Comparison of ENCODE assay signal across 11 cellular contexts in the genomic region with DNA sequence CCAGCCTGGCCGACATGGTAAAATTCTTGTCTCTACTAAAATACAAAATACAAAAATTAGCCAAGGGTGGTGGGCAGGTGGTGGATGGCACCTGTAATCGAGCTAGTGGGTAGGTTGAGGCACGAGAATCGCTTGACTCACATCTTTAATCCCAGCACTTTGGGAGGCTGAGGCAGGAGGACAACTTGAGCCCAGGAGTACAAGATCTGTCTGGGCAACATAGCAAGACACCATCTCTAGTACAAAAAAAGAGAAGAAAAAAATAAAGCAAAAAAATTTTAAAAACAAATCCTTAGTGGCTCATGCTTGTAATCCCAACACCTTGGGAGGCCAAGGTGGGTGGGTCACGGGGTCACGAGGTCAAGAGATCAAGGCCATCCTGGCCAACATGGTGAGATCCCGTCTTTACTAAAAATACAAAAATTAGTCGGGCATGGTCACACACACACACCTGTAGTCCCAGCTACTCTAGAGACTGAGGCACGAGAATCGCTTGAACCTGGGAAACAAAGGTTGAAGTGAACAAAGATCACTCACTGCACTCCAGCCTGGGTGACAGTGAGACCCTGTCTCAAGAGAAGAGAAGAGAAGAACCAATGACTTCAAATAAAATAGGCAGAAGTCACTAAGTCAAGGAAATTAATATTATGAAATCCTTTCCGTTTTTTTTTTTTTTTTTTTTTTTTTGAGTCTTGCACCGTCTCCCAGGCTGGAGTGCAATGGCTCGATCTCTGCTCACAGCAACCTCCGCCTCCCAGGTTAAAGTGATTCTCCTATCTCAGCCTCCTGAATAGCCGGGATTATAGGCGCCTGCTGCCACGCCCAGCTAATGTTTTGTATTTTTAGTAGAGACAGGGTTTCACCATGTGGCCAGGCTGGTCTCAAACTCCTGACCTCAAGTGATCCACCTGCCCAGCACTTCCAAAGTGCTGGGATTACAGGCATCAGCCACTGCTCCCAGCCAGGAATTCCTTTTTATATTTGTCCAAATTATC. TPM values are rescaled to one million over a fixed set of nuclear protein-coding genes. Genes with fewer than 3 reads are reported as not detected.
A peak's percentile ranks its signal among the peaks of the same experiment; 100 is the strongest.
DNase-seq lines count a peak whose midpoint lies in the region; ATAC-seq and TF ChIP-seq lines count a peak whose summit lies in the region.
"Had no signal": no experiment of that assay in that cellular context is flagged by ENCODE, and none has a peak within 500 bp of the region (broad histone marks: within the 10 kb centered on the region; RNA-seq: fewer than 3 reads in every experiment).

No MANE protein-coding gene starts in this region.

- no peak overlapping the region for H3K4me3 Mint-ChIP-seq in activated CD8-positive, alpha-beta memory T cell treated with anti-CD3 and anti-CD28 coated beads, Interleukin-2, amount 10 ng/mL, durations not matched to agents 7 days and 5 days
- peak overlapping the region; percentile 47 for H3K4me3 Mint-ChIP-seq in activated naive CD8-positive, alpha-beta T cell treated with anti-CD3 and anti-CD28 coated beads, Interleukin-2, amount 10 ng/mL, durations not matched to agents 7 days and 5 days

- ATAC-seq in activated CD8-positive, alpha-beta memory T cell treated with anti-CD3 and anti-CD28 coated beads, Interleukin-2, amount 10 ng/mL, durations not matched to agents 7 days and 5 days: no peak
- ATAC-seq in activated naive CD8-positive, alpha-beta T cell treated with anti-CD3 and anti-CD28 coated beads, Interleukin-2, amount 10 ng/mL, durations not matched to agents 7 days and 5 days (ENCODE audit: low read depth): no peak
- ATAC-seq in thoracic aorta (ENCODE audit: insufficient number of reproducible peaks, low FRiP score, low read depth) (no peak), HG03095 (IDR thresholded peaks at IDR 0.05; ENCODE audit: unreplicated experiment) (no peak), GM21619 (IDR thresholded peaks at IDR 0.05; ENCODE audit: unreplicated experiment) (no peak)

- no peaks in the 10 kb centered on the region for H3K9me3 Mint-ChIP-seq in activated CD8-positive, alpha-beta memory T cell treated with anti-CD3 and anti-CD28 coated beads, Interleukin-2, amount 10 ng/mL, durations not matched to agents 7 days and 5 days (ENCODE audit: low read depth)
- no peaks in the 10 kb centered on the region for H3K9me3 Mint-ChIP-seq in activated naive CD8-positive, alpha-beta T cell treated with anti-CD3 and anti-CD28 coated beads, Interleukin-2, amount 10 ng/mL, durations not matched to agents 7 days and 5 days

- H3K4me1 ChIP-seq in liver (ENCODE audit: control insufficient read depth in 4 of 4, insufficient read depth in 4 of 4, low read length in 3 of 4): peaks cover 5 to 33% (median 18%) of the 10 kb centered on the region in 4 donors
- peaks cover 56 to 75% of the 10 kb centered on the region in 2 donors for H3K4me1 ChIP-seq in thoracic aorta (ENCODE audit: control insufficient read depth in 1 of 2, low read depth in 2 of 2)

- no peaks in the 10 kb centered on the region for H3K27me3 ChIP-seq in liver (ENCODE audit: control insufficient read depth in 4 of 4, insufficient read depth in 4 of 4, low read length in 3 of 4)
- H3K27me3 ChIP-seq in thoracic aorta (replicated peaks; ENCODE audit: insufficient read depth): no peaks in the 10 kb centered on the region

- H3K27me3 Mint-ChIP-seq in activated CD8-positive, alpha-beta memory T cell treated with anti-CD3 and anti-CD28 coated beads, Interleukin-2, amount 10 ng/mL, durations not matched to agents 7 days and 5 days: no peaks in the 10 kb centered on the region
- no peaks in the 10 kb centered on the region for H3K27me3 Mint-ChIP-seq in activated naive CD8-positive, alpha-beta T cell treated with anti-CD3 and anti-CD28 coated beads, Interleukin-2, amount 10 ng/mL, durations not matched to agents 7 days and 5 days

- H3K9me3 ChIP-seq in liver (ENCODE audit: control insufficient read depth in 4 of 4, low read length in 3 of 4) (no peaks in the 10 kb centered on the region), thoracic aorta (no peaks in the 10 kb centered on the region)

- H3K27ac ChIP-seq in liver (ENCODE audit: low read depth in 1 of 2, low read length in 2 of 2) (peak overlapping the region in 1 of 2 donors; percentile 5), thoracic aorta (peak overlapping the region; percentile 8 to 50)

- 74% methylated on average over 17 of the region's 17 CpGs for WGBS in liver

- no peak for DNase-seq in activated CD8-positive, alpha-beta memory T cell treated with anti-CD3 and anti-CD28 coated beads, Interleukin-2, amount 10 ng/mL, durations not matched to agents 7 days and 5 days
- no peak for DNase-seq in activated CD8-positive, alpha-beta memory T cell treated with anti-CD3 and anti-CD28 coated beads for 24 hours
- DNase-seq in activated naive CD8-positive, alpha-beta T cell treated with anti-CD3 and anti-CD28 coated beads, Interleukin-2, amount 10 ng/mL, durations not matched to agents 7 days and 5 days: no peak
- no peak for DNase-seq in thoracic aorta (ENCODE audit: low spot score)
- DNase-seq in NCI-H526 (lab: John Stamatoyannopoulos, UW): no peak
- DNase-seq: activated effector memory CD4-positive, alpha-beta T cell treated with anti-CD3 and anti-CD28 coated beads, Interleukin-2, amount 50 U/mL, for 16 hours; NCI-H510A; T-helper 2 cell had no signal

- CTCF ChIA-PET in activated CD8-positive, alpha-beta memory T cell treated with anti-CD3 and anti-CD28 coated beads, Interleukin-2, amount 10 ng/mL, durations not matched to agents 7 days and 5 days (lab: Charles Lee): interaction anchor here (0.6 to 0.9 kb wide), 4 partner anchors 42 to 70 kb away, joined by 3 read pairs; partner anchors contain the start of gene USP4

- TF ChIP-seq CTCF in liver (IDR thresholded peaks at IDR 0.05; ENCODE audit: low read depth, low read length, missing input control) (no peak), thoracic aorta (IDR thresholded peaks at IDR 0.05) (no peak)

- POLR2A ChIA-PET in activated naive CD8-positive, alpha-beta T cell treated with anti-CD3 and anti-CD28 coated beads, Interleukin-2, amount 10 ng/mL, durations not matched to agents 7 days and 5 days (lab: Charles Lee): no interaction called here

- H3K4me3 ChIP-seq in liver (ENCODE audit: low read depth in 1 of 3, low read length in 3 of 3) (no peak overlapping the region), thoracic aorta (peak overlapping the region; percentile 38)

- peaks cover 44% of the 10 kb centered on the region for H3K4me1 Mint-ChIP-seq in activated CD8-positive, alpha-beta memory T cell treated with anti-CD3 and anti-CD28 coated beads, Interleukin-2, amount 10 ng/mL, durations not matched to agents 7 days and 5 days
- peaks cover 29% of the 10 kb centered on the region for H3K4me1 Mint-ChIP-seq in activated naive CD8-positive, alpha-beta T cell treated with anti-CD3 and anti-CD28 coated beads, Interleukin-2, amount 10 ng/mL, durations not matched to agents 7 days and 5 days

- peaks cover 40% of the 10 kb centered on the region for H3K36me3 Mint-ChIP-seq in activated CD8-positive, alpha-beta memory T cell treated with anti-CD3 and anti-CD28 coated beads, Interleukin-2, amount 10 ng/mL, durations not matched to agents 7 days and 5 days
- peaks cover 20% of the 10 kb centered on the region for H3K36me3 Mint-ChIP-seq in activated naive CD8-positive, alpha-beta T cell treated with anti-CD3 and anti-CD28 coated beads, Interleukin-2, amount 10 ng/mL, durations not matched to agents 7 days and 5 days

- TF ChIP-seq RAD21 in liver (IDR thresholded peaks at IDR 0.05): no peak

- peaks cover 0 to 3% (median 1%) of the 10 kb centered on the region in 4 donors for H3K36me3 ChIP-seq in liver (ENCODE audit: control insufficient read depth in 4 of 4, insufficient read depth in 3 of 4, low read depth in 1 of 4, low read length in 3 of 4)
- H3K36me3 ChIP-seq in thoracic aorta: no peaks in the 10 kb centered on the region

- peak overlapping the region; percentile 60 for H3K27ac Mint-ChIP-seq in activated CD8-positive, alpha-beta memory T cell treated with anti-CD3 and anti-CD28 coated beads, Interleukin-2, amount 10 ng/mL, durations not matched to agents 7 days and 5 days
- H3K27ac Mint-ChIP-seq in activated naive CD8-positive, alpha-beta T cell treated with anti-CD3 and anti-CD28 coated beads, Interleukin-2, amount 10 ng/mL, durations not matched to agents 7 days and 5 days: peak overlapping the region; percentile 49

- H3K9ac ChIP-seq in liver (ENCODE audit: low read depth in 1 of 2, low read length in 2 of 2): no peak overlapping the region

RNA-seq across cellular contexts. Expression of gene RHOA, which starts 4.9 kb away (rescaled TPM):
- 100 to 1,000 TPM; 439 to 539 TPM for total RNA-seq in activated CD8-positive, alpha-beta memory T cell treated with anti-CD3 and anti-CD28 coated beads, Interleukin-2, amount 10 ng/mL, durations not matched to agents 7 days and 5 days
- 100 to 1,000 TPM; 428 to 441 TPM for total RNA-seq in activated naive CD8-positive, alpha-beta T cell treated with anti-CD3 and anti-CD28 coated beads, Interleukin-2, amount 10 ng/mL, durations not matched to agents 7 days and 5 days
- total RNA-seq in liver: 100 to 1,000 TPM; 157 to 162 TPM
- 100 to 1,000 TPM; 144 to 169 TPM for polyA plus RNA-seq in liver
- 100 to 1,000 TPM; 524 to 630 TPM for total RNA-seq in thoracic aorta

RNA-seq across cellular contexts. Expression of gene TCTA, which starts 5.4 kb away (rescaled TPM):
- 10 to 100 TPM; 27.7 to 28.0 TPM for total RNA-seq in activated CD8-positive, alpha-beta memory T cell treated with anti-CD3 and anti-CD28 coated beads, Interleukin-2, amount 10 ng/mL, durations not matched to agents 7 days and 5 days
- 10 to 100 TPM; 30.3 TPM for total RNA-seq in activated naive CD8-positive, alpha-beta T cell treated with anti-CD3 and anti-CD28 coated beads, Interleukin-2, amount 10 ng/mL, durations not matched to agents 7 days and 5 days
- total RNA-seq in liver (10 to 100 TPM; 13.6 to 24.9 TPM), thoracic aorta (10 to 100 TPM; 25.7 to 32.4 TPM)
- 10 to 100 TPM; 24.3 to 28.2 TPM for polyA plus RNA-seq in liver

RNA-seq across cellular contexts. Expression of gene AMT, which starts 15.4 kb away (rescaled TPM):
- 1 to 10 TPM; 3.2 to 6.9 TPM for total RNA-seq in activated CD8-positive, alpha-beta memory T cell treated with anti-CD3 and anti-CD28 coated beads, Interleukin-2, amount 10 ng/mL, durations not matched to agents 7 days and 5 days
- total RNA-seq in activated naive CD8-positive, alpha-beta T cell treated with anti-CD3 and anti-CD28 coated beads, Interleukin-2, amount 10 ng/mL, durations not matched to agents 7 days and 5 days: 10 to 100 TPM; 10.0 to 10.3 TPM
- total RNA-seq in liver: 10 to 100 TPM; 15.6 to 23.2 TPM
- 10 to 100 TPM; 27.9 to 28.7 TPM for polyA plus RNA-seq in liver
- total RNA-seq in thoracic aorta: 1 to 10 TPM; 7.0 to 7.2 TPM

RNA-seq across cellular contexts. Expression of gene NICN1, which starts 22.3 kb away (rescaled TPM):
- 10 to 100 TPM; 23.9 to 29.0 TPM for total RNA-seq in activated CD8-positive, alpha-beta memory T cell treated with anti-CD3 and anti-CD28 coated beads, Interleukin-2, amount 10 ng/mL, durations not matched to agents 7 days and 5 days
- 10 to 100 TPM; 25.6 to 32.7 TPM for total RNA-seq in activated naive CD8-positive, alpha-beta T cell treated with anti-CD3 and anti-CD28 coated beads, Interleukin-2, amount 10 ng/mL, durations not matched to agents 7 days and 5 days
- total RNA-seq in liver (1 to 10 TPM; 3.7 to 3.9 TPM), thoracic aorta (10 to 100 TPM in 1 of 2 donors, 1 to 10 TPM in 1; 9.8 to 13.5 TPM)
- 1 to 10 TPM; 4.9 to 6.0 TPM for polyA plus RNA-seq in liver

RNA-seq across cellular contexts. Expression of gene GPX1, which starts 48.7 kb away (rescaled TPM):
- 100 to 1,000 TPM in 1 of 2 experiments, 10 to 100 TPM in 1; 76.9 to 112 TPM for total RNA-seq in activated CD8-positive, alpha-beta memory T cell treated with anti-CD3 and anti-CD28 coated beads, Interleukin-2, amount 10 ng/mL, durations not matched to agents 7 days and 5 days
- 10 to 100 TPM; 86.4 to 90.6 TPM for total RNA-seq in activated naive CD8-positive, alpha-beta T cell treated with anti-CD3 and anti-CD28 coated beads, Interleukin-2, amount 10 ng/mL, durations not matched to agents 7 days and 5 days
- total RNA-seq in liver: 100 to 1,000 TPM in 1 of 2 donors, 10 to 100 TPM in 1; 87.0 to 125 TPM
- polyA plus RNA-seq in liver: 100 to 1,000 TPM; 313 to 412 TPM
- 100 to 1,000 TPM; 187 to 319 TPM for total RNA-seq in thoracic aorta
